10 cellular contexts compared by ENCODE assay signal in the genomic region with DNA sequence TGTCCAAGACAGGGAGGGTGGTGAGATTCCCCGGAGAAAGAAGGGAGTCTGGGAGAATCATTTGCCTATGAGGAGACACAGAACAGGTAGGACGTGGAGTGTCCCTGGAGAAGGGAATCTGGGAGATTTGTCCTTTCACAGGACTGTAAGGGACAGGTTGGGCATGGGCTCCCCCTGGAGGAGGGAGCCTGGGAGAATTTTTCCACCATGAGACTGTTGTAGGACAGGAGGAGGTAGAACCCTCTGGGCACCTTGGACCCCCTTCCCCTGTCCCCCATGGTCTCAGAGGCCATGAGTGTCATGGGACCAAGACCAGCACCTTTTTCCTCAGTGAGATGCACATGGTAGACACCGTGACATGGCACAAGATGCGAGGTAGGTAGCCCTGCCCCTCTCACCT. TPM values are rescaled to one million over a fixed set of nuclear protein-coding genes. Genes with fewer than 3 reads are reported as not detected.
DNase-seq lines count a peak whose midpoint lies in the region; ATAC-seq and TF ChIP-seq lines count a peak whose summit lies in the region.
"Had no signal": no experiment of that assay in that cellular context is flagged by ENCODE, and none has a peak within 500 bp of the region (broad histone marks: within the 10 kb centered on the region; RNA-seq: fewer than 3 reads in every experiment).

No MANE protein-coding gene starts in this region.

- POLR2A ChIA-PET in HEK293 (lab: Yijun Ruan, JAX), result no interaction called here

- H3K36me3 ChIP-seq in DND-41 (ENCODE audit: insufficient read depth, low read length), result no peaks in the 10 kb centered on the region
- peaks cover 0 to 28% of the 10 kb centered on the region in 2 experiments; a peak in 2 of 3 replicates for H3K36me3 ChIP-seq in HEK293 (ENCODE audit: control insufficient read depth in 2 of 2, insufficient read depth in 1 of 2, low read length in 2 of 2)
- H3K36me3 ChIP-seq in adrenal gland (replicated peaks in 1 of 2), result no peaks in the 10 kb centered on the region
- no peaks in the 10 kb centered on the region for H3K36me3 ChIP-seq in right lobe of liver
- H3K36me3 ChIP-seq in left lung, result no peaks in the 10 kb centered on the region

- H2AFZ ChIP-seq in DND-41 (ENCODE audit: low read depth, low read length), result no peak overlapping the region

- H3K79me2 ChIP-seq in DND-41 (ENCODE audit: insufficient read depth, low read length), result no peaks in the 10 kb centered on the region

- H3K9me3 ChIP-seq in DND-41 (ENCODE audit: insufficient read depth, low read length, severe bottlenecking) (no peaks in the 10 kb centered on the region), HEK293 (ENCODE audit: control insufficient read depth, insufficient read depth, low read depth, low read length) (no peaks in the 10 kb centered on the region), adrenal gland (replicated peaks in 1 of 3) (no peaks in the 10 kb centered on the region), right lobe of liver (no peaks in the 10 kb centered on the region), left lung (no peaks in the 10 kb centered on the region)
- H3K9me3 ChIP-seq: ascending aorta had no signal

- DNase-seq in DND-41 (no peak), adrenal gland (peak in 3 of 7 donors; percentile 34 to 62 (median 45)), right lobe of liver (no peak), omental fat pad (ENCODE audit: low spot score) (no peak), left lung (no peak)
- DNase-seq: activated B cell treated with CpG ODN at 0.5 μM for 24 hours, NCI-H446 had no signal

- ATAC-seq in DND-41 (ENCODE audit: insufficient read depth, low read depth), result no peak
- ATAC-seq in right lobe of liver, result peak; percentile 55 to 67 (median 58)
- no peak for ATAC-seq in HG02642 (IDR thresholded peaks at IDR 0.05; ENCODE audit: poor library complexity, unreplicated experiment)
- ATAC-seq in omental fat pad (ENCODE audit: low FRiP score), result no peak
- no peak for ATAC-seq in left lung

- H3K9ac ChIP-seq in DND-41 (ENCODE audit: low read depth, low read length), result no peak overlapping the region

- TF ChIP-seq CTCF in DND-41 (IDR thresholded peaks at IDR 0.05; ENCODE audit: borderline replicate concordance, extremely low read depth, low read length, poor library complexity, severe bottlenecking), result peak; percentile 48
- no peak for TF ChIP-seq CTCF in HEK293 (tag by site-specific recombination; IDR thresholded peaks at IDR 0.05)
- peak in 5 of 6 experiments; percentile 8 to 32 (median 25) for TF ChIP-seq CTCF in adrenal gland (IDR thresholded peaks at IDR 0.05)
- TF ChIP-seq CTCF in right lobe of liver (IDR thresholded peaks at IDR 0.05), result peak; percentile 21 to 49 (median 38)
- TF ChIP-seq CTCF in omental fat pad (IDR thresholded peaks at IDR 0.05), result no peak
- no peak for TF ChIP-seq CTCF in left lung (IDR thresholded peaks at IDR 0.05)

- H3K4me2 ChIP-seq in DND-41 (ENCODE audit: insufficient read depth, low read length), result no peak overlapping the region

- CTCF ChIA-PET in HEK293 (lab: Yijun Ruan, JAX), result interaction anchor here (0.6 kb wide), 1 partner anchor 17 kb away, joined by 5 read pairs; no protein-coding TSS in a partner anchor

- H3K27me3 ChIP-seq in DND-41 (ENCODE audit: insufficient read depth, low read length, poor library complexity) (no peaks in the 10 kb centered on the region), adrenal gland (no peaks in the 10 kb centered on the region), right lobe of liver (no peaks in the 10 kb centered on the region), left lung (no peaks in the 10 kb centered on the region)
- H3K27me3 ChIP-seq: ascending aorta had no signal

- H3K4me1 ChIP-seq in DND-41 (ENCODE audit: insufficient read depth, low read length), result peaks cover 18% of the 10 kb centered on the region
- H3K4me1 ChIP-seq in HEK293 (ENCODE audit: control insufficient read depth, insufficient read depth, low read length), result no peaks in the 10 kb centered on the region
- H3K4me1 ChIP-seq in adrenal gland (replicated peaks in 1 of 2), result peaks cover 0 to 6% of the 10 kb centered on the region in 2 donors
- no peaks in the 10 kb centered on the region for H3K4me1 ChIP-seq in right lobe of liver
- peaks cover 0 to 7% of the 10 kb centered on the region in 2 donors for H3K4me1 ChIP-seq in left lung

- no peak overlapping the region for H3K4me3 ChIP-seq in DND-41 (ENCODE audit: low read depth in 1 of 2, low read length in 2 of 2)
- no peak overlapping the region for H3K4me3 ChIP-seq in HEK293 (ENCODE audit: low read depth, low read length)
- no peak overlapping the region for H3K4me3 ChIP-seq in adrenal gland
- H3K4me3 ChIP-seq in right lobe of liver, result no peak overlapping the region
- no peak overlapping the region for H3K4me3 ChIP-seq in left lung
- H3K4me3 ChIP-seq: ascending aorta had no signal

- H3K27ac ChIP-seq in DND-41 (ENCODE audit: low read length) (no peak overlapping the region), HEK293 (ENCODE audit: extremely low read depth, low read depth, low read length) (no peak overlapping the region), adrenal gland (no peak overlapping the region), right lobe of liver (no peak overlapping the region), left lung (no peak overlapping the region)
- H3K27ac ChIP-seq: ascending aorta had no signal

- no peaks in the 10 kb centered on the region for H4K20me1 ChIP-seq in DND-41 (ENCODE audit: insufficient read depth, low read length)

- TF ChIP-seq POLR2A in adrenal gland (IDR thresholded peaks at IDR 0.05), result no peak
- TF ChIP-seq POLR2A in right lobe of liver (IDR thresholded peaks at IDR 0.05), result no peak

- intact Hi-C loops in adrenal gland (cut with DNase I) (no loop called here), right lobe of liver (cut with DNase I) (no loop called here), left lung (cut with DNase I) (no loop called here)

- 63 to 70% (median 67%) methylated on average over 4 of the region's 4 CpGs for WGBS in adrenal gland, 4 donors
- WGBS in right lobe of liver (ENCODE audit: insufficient coverage, low coverage, low lambda C conversion rate, missing lambda C conversion rate), result 36% methylated on average over 3 of the region's 4 CpGs

TF ChIP-seq in HEK293, 187 proteins besides CTCF, POLR2A, EP300 and RAD21:
- TF ChIP-seq IKZF3 (tag by site-specific recombination; IDR thresholded peaks at IDR 0.05) (0 out of 2 replicates have a peak, but pooled peaks have one; percentile 41), ZNF416 (tag by site-specific recombination; IDR thresholded peaks at IDR 0.05) (no peak), ZNF654 (tag by site-specific recombination; IDR thresholded peaks at IDR 0.05; ENCODE audit: low read depth) (peak; percentile 13; the same call in 1 of the 2 replicates)
TF ChIP-seq in HEK293: peak in this region for 2.

RNA-seq across cellular contexts. Expression of gene PORCN, which starts 2.8 kb away (rescaled TPM):
- total RNA-seq in adrenal gland, result 100 to 1,000 TPM in 2 of 8 donors, 10 to 100 TPM in 6; 48.3 to 290 (median 90.2) TPM
- polyA plus RNA-seq in adrenal gland, result 100 to 1,000 TPM in 1 of 3 donors, 10 to 100 TPM in 2; 36.6 to 199 (median 60.1) TPM
- total RNA-seq in right lobe of liver, result 1 to 10 TPM; 1.7 to 6.1 (median 1.9) TPM
- 10 to 100 TPM in 3 of 4 donors, 1 to 10 TPM in 1; 8.4 to 16.9 (median 14.1) TPM for total RNA-seq in omental fat pad
- 10 to 100 TPM in 1 of 2 donors, 1 to 10 TPM in 1; 8.4 to 12.2 TPM for total RNA-seq in left lung

RNA-seq across cellular contexts. Expression of gene EBP, which starts 10.0 kb away (rescaled TPM):
- total RNA-seq in adrenal gland, result 100 to 1,000 TPM in 7 of 8 donors, 10 to 100 TPM in 1; 85.8 to 678 (median 152) TPM
- polyA plus RNA-seq in adrenal gland, result 1,000 to 10,000 TPM in 1 of 3 donors, 100 to 1,000 TPM in 2; 119 to 1,010 (median 252) TPM
- total RNA-seq in right lobe of liver, result 100 to 1,000 TPM; 150 to 276 (median 225) TPM
- total RNA-seq in omental fat pad, result 10 to 100 TPM; 15.1 to 24.9 (median 17.2) TPM
- total RNA-seq in left lung, result 100 to 1,000 TPM in 1 of 2 donors, 10 to 100 TPM in 1; 74.2 to 200 TPM

RNA-seq across cellular contexts. Expression of gene TBC1D25, which starts 28.0 kb away (rescaled TPM):
- 10 to 100 TPM in 7 of 8 donors, 1 to 10 TPM in 1; 9.7 to 31.0 (median 16.7) TPM for total RNA-seq in adrenal gland
- 10 to 100 TPM in 1 of 3 donors, 1 to 10 TPM in 2; 8.9 to 12.5 (median 9.5) TPM for polyA plus RNA-seq in adrenal gland
- total RNA-seq in right lobe of liver, result 1 to 10 TPM; 4.3 to 7.5 (median 5.6) TPM
- total RNA-seq in omental fat pad, result 10 to 100 TPM in 3 of 4 donors, 1 to 10 TPM in 1; 8.7 to 15.4 (median 13.2) TPM
- total RNA-seq in left lung, result 10 to 100 TPM; 11.8 to 15.2 TPM

RNA-seq across cellular contexts. Expression of gene FTSJ1, which starts 35.6 kb away (rescaled TPM):
- total RNA-seq in adrenal gland (10 to 100 TPM; 27.8 to 83.4 (median 41.0) TPM), right lobe of liver (10 to 100 TPM in 5 of 6 experiments, 1 to 10 TPM in 1; 9.9 to 30.4 (median 12.5) TPM), omental fat pad (10 to 100 TPM; 45.7 to 74.7 (median 56.1) TPM), left lung (10 to 100 TPM; 33.7 to 46.6 TPM)
- polyA plus RNA-seq in adrenal gland, result 10 to 100 TPM; 42.2 to 59.2 (median 52.0) TPM

RNA-seq across cellular contexts. Expression of gene SLC38A5, which starts 41.5 kb away (rescaled TPM):
- total RNA-seq in adrenal gland (1 to 10 TPM in 7 of 8 donors, under 1 TPM in 1; 0.85 to 6.6 (median 4.6) TPM), right lobe of liver (1 to 10 TPM in 1 of 6 experiments, under 1 TPM in 4, not detected in 1; 0.22 to 1.4 (median 0.37) TPM), omental fat pad (10 to 100 TPM in 2 of 4 donors, 1 to 10 TPM in 2; 2.8 to 11.9 (median 9.6) TPM), left lung (10 to 100 TPM; 21.2 to 70.7 TPM)
- polyA plus RNA-seq in adrenal gland, result 1 to 10 TPM; 3.7 to 6.2 (median 6.0) TPM

Comparison
In these comparisons a context has a peak if more than half of its experiments do, and no peak if none do; other contexts are left out.
1. ATAC-seq: peak in right lobe of liver (4 of 4); none in DND-41 (single experiment), HG02642 (single experiment), omental fat pad (single experiment) and left lung (single experiment).
2. CTCF ChIP-seq: peak in DND-41 (single experiment), adrenal gland (5 of 6) and right lobe of liver (4 of 4); none in HEK293 (single experiment), omental fat pad (0 of 3) and left lung (0 of 2).